ENCODE assay signal across 10 cellular contexts in genomic region chr17:1229891-1230571, GRCh38. TPM values are rescaled to one million over a fixed set of nuclear protein-coding genes. Genes with fewer than 3 reads are reported as not detected.
DNase-seq lines count a peak whose midpoint lies in the region; ATAC-seq and TF ChIP-seq lines count a peak whose summit lies in the region.
"Had no signal": no experiment of that assay in that cellular context is flagged by ENCODE, and none has a peak within 500 bp of the region (broad histone marks: within the 10 kb centered on the region; RNA-seq: fewer than 3 reads in every experiment).

No MANE protein-coding gene starts in this region.

- H3K4me3 ChIP-seq in ACC112 (ENCODE audit: low read depth, low read length): peak overlapping the region; percentile 68
- H3K4me3 ChIP-seq in H7 (ENCODE audit: insufficient read depth, low read depth, low read length): peak overlapping the region; percentile 37
- peak overlapping the region; percentile 72 to 88 for H3K4me3 ChIP-seq in ascending aorta

- H3K9me3 Mint-ChIP-seq in natural killer cell treated with Interleukin-12 subunit alpha and Interleukin-12 subunit beta and Interleukin-15 and Interleukin-18, amount 100 ng/mL, for 72 hours: no peaks in the 10 kb centered on the region

- no peak for ATAC-seq in natural killer cell treated with Interleukin-12 subunit alpha and Interleukin-12 subunit beta and Interleukin-15 and Interleukin-18, amount 100 ng/mL, for 72 hours
- no peak for ATAC-seq in GM19328 (IDR thresholded peaks at IDR 0.05; ENCODE audit: unreplicated experiment)

- intact Hi-C loops in ascending aorta (cut with DNase I): no loop called here

- DNase-seq in H7: peak; percentile 63
- DNase-seq in ascending aorta (ENCODE audit: low spot score in 2 of 2): no peak
- DNase-seq in natural killer cell treated with Interleukin-12 subunit alpha and Interleukin-12 subunit beta and Interleukin-15 and Interleukin-18, amount 100 ng/mL, for 72 hours (ENCODE audit: low spot score): no peak
- no peak for DNase-seq in SIG-M5 treated with dmso at 0.1 percent for 504 hours (lab: John Stamatoyannopoulos, UW; ENCODE audit: unreplicated experiment)
- no peak for DNase-seq in KG1 (lab: John Stamatoyannopoulos, UW)
- no peak for DNase-seq in NCI-H2029 (lab: John Stamatoyannopoulos, UW)

- H3K4me3 Mint-ChIP-seq in natural killer cell treated with Interleukin-12 subunit alpha and Interleukin-12 subunit beta and Interleukin-15 and Interleukin-18, amount 100 ng/mL, for 72 hours: peak overlapping the region; percentile 92

- H3K4me1 ChIP-seq in ACC112 (ENCODE audit: control insufficient read depth, insufficient read depth, low read length, unreplicated experiment) (peaks cover 10% of the 10 kb centered on the region), ascending aorta (peaks cover 4 to 7% of the 10 kb centered on the region in 2 donors)

- H3K27me3 Mint-ChIP-seq in natural killer cell treated with Interleukin-12 subunit alpha and Interleukin-12 subunit beta and Interleukin-15 and Interleukin-18, amount 100 ng/mL, for 72 hours: peaks cover 17 to 35% of the 10 kb centered on the region in 2 donors

- no peak overlapping the region for H2AFZ ChIP-seq in ACC112 (ENCODE audit: low read length, unreplicated experiment)

- no peaks in the 10 kb centered on the region for H3K36me3 ChIP-seq in ACC112 (ENCODE audit: insufficient read depth, low read length)
- H3K36me3 ChIP-seq in H7 (replicated peaks; ENCODE audit: control insufficient read depth, insufficient read depth, low read length): no peaks in the 10 kb centered on the region
- H3K36me3 ChIP-seq in ascending aorta: no peaks in the 10 kb centered on the region

- H3K9me3 ChIP-seq in ascending aorta: no peaks in the 10 kb centered on the region

- peaks cover 49% of the 10 kb centered on the region for H3K27me3 ChIP-seq in ACC112 (ENCODE audit: insufficient read depth, low read length)
- H3K27me3 ChIP-seq in H7 (ENCODE audit: control insufficient read depth, insufficient read depth, low read length): peaks cover 52% of the 10 kb centered on the region
- H3K27me3 ChIP-seq in ascending aorta: peaks cover 18% of the 10 kb centered on the region

- no peak for TF ChIP-seq CTCF in ascending aorta (IDR thresholded peaks at IDR 0.05)

- no peak overlapping the region for H3K27ac ChIP-seq in ACC112 (ENCODE audit: low read depth, low read length)
- H3K27ac ChIP-seq in ascending aorta: no peak overlapping the region

- no peaks in the 10 kb centered on the region for H3K79me2 ChIP-seq in ACC112 (ENCODE audit: control insufficient read depth, insufficient read depth, low read length, unreplicated experiment)

- peaks cover 19 to 21% of the 10 kb centered on the region in 2 donors for H3K4me1 Mint-ChIP-seq in natural killer cell treated with Interleukin-12 subunit alpha and Interleukin-12 subunit beta and Interleukin-15 and Interleukin-18, amount 100 ng/mL, for 72 hours (ENCODE audit: low read depth in 2 of 2)

- no peaks in the 10 kb centered on the region for H3K36me3 Mint-ChIP-seq in natural killer cell treated with Interleukin-12 subunit alpha and Interleukin-12 subunit beta and Interleukin-15 and Interleukin-18, amount 100 ng/mL, for 72 hours

- H3K27ac Mint-ChIP-seq in natural killer cell treated with Interleukin-12 subunit alpha and Interleukin-12 subunit beta and Interleukin-15 and Interleukin-18, amount 100 ng/mL, for 72 hours: peak overlapping the region; percentile 31 to 89

RNA-seq across cellular contexts. Expression of gene BHLHA9, which starts 40.2 kb away (rescaled TPM):
- total RNA-seq in H7 (2014; rRNA removed; shearing (Covaris generic)): not detected in 2 replicates
- total RNA-seq in ascending aorta: not detected
- not detected for total RNA-seq in natural killer cell treated with Interleukin-12 subunit alpha and Interleukin-12 subunit beta and Interleukin-15 and Interleukin-18, amount 100 ng/mL, for 72 hours
- total RNA-seq: myocyte, RPMI7951 had no signal

RNA-seq across cellular contexts. Expression of gene TRARG1, which starts 49.4 kb away (rescaled TPM):
- total RNA-seq in H7 (2014; rRNA removed; shearing (Covaris generic)): not detected in 2 replicates
- 12.3 TPM for total RNA-seq in ascending aorta
- total RNA-seq in natural killer cell treated with Interleukin-12 subunit alpha and Interleukin-12 subunit beta and Interleukin-15 and Interleukin-18, amount 100 ng/mL, for 72 hours: not detected
- total RNA-seq: myocyte, RPMI7951 had no signal

RNA-seq across cellular contexts. Expression of gene ABR, which starts 50.2 kb away (rescaled TPM):
- total RNA-seq in H7 (2014; rRNA removed; shearing (Covaris generic)): 24.6 and 31.6 TPM in 2 replicates
- 184 TPM for total RNA-seq in ascending aorta
- 10 to 100 TPM; 79.1 to 80.5 TPM for total RNA-seq in natural killer cell treated with Interleukin-12 subunit alpha and Interleukin-12 subunit beta and Interleukin-15 and Interleukin-18, amount 100 ng/mL, for 72 hours

Comparison
In these comparisons a context has a peak if more than half of its experiments do, and no peak if none do; other contexts are left out.
1. RNA of gene TRARG1, which starts 49.4 kb away (total RNA-seq): 12.3 TPM in ascending aorta (single experiment); not detected in natural killer cell treated with Interleukin-12 subunit alpha and Interleukin-12 subunit beta and Interleukin-15 and Interleukin-18, amount 100 ng/mL, for 72 hours and not detected in H7; every median in the first group is over 10 times any median in the second.
2. Peak in every context shown above with its lines, with median percentiles within 50 percentile points of each other: H3K4me3 ChIP-seq.